ENCODE assay signal across 32 cellular contexts in the genomic region with DNA sequence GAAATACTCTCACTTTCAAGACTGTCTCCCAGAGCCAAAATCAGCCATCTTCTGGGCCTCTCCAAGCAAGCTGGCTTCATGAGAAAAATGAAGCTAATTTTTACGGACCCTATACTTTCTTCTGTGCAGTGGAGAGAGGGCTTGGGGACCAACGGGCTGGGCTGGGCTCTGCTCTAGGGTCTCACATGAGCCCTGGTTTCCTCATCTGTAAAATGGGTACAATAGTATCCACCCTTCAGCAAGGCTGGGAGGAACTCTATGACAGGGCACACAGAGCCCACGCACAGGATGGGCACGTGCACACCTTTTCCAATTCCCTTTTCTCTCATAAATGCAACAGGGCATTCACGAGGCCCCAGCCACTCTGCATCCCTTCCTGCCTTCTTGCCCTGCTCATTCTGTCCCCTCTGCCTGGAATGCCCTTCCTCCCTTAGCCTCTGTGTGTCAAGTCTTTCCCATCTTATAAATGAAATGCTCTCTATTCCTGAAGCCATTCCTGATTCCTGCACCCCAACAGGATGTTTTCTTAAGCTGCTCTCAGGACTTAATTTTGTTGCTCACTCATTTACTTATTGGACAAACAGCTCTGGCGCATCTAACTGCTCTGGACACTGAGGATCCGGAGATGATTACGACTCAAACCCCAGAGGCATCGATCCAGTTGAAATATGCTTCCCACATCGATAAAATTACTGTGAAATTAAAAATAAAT. TPM values are rescaled to one million over a fixed set of nuclear protein-coding genes. Genes with fewer than 3 reads are reported as not detected.
DNase-seq lines count a peak whose midpoint lies in the region; ATAC-seq, FAIRE-seq and TF ChIP-seq lines count a peak whose summit lies in the region.
"Had no signal": no experiment of that assay in that cellular context is flagged by ENCODE, and none has a peak within 500 bp of the region (broad histone marks: within the 10 kb centered on the region; RNA-seq: fewer than 3 reads in every experiment).

No MANE protein-coding gene starts in this region.

- H3K27me3 Mint-ChIP-seq in stimulated activated memory B cell treated with anti-CD40 and anti-IgM and Interleukin-4, amounts not matched to agents 10 μg/mL and 1 μg/mL and 100 μg/mL, for 72 hours = no peaks in the 10 kb centered on the region
- H3K27me3 Mint-ChIP-seq: memory B cell had no signal

- in situ Hi-C loops in HepG2 (cut with HindIII; ENCODE audit: extremely low pct_ligation_motif_present, low pct_unique_long_range_greater_than_20kb) = no loop called here
- in situ Hi-C loops in brain microvascular endothelial cell (cut with HindIII; ENCODE audit: low pct_ligation_motif_present, low sequenced_read_pairs) = no loop called here

- H3K14ac ChIP-seq in mesenchymal stem cell (ENCODE audit: low read length in 2 of 2) = no peak overlapping the region

- no peak for FAIRE-seq in HepG2 (lab: Jason Lieb, UNC)
- FAIRE-seq: A204.1 had no signal

- H2BK5ac ChIP-seq in mesenchymal stem cell (ENCODE audit: low read depth, low read length, poor library complexity, severe bottlenecking) = no peak overlapping the region

- no peaks in the 10 kb centered on the region for H3K79me1 ChIP-seq in mesenchymal stem cell (replicated peaks; ENCODE audit: low read length, poor library complexity, severe bottlenecking)

- H4K20me1 ChIP-seq in HepG2 (ENCODE audit: insufficient read depth, low read length) = no peaks in the 10 kb centered on the region

- peak overlapping the region; percentile 82 to 83 for H2BK12ac ChIP-seq in mesenchymal stem cell (ENCODE audit: low read length in 2 of 2)

- no peaks in the 10 kb centered on the region for H3K9me3 Mint-ChIP-seq in stimulated activated memory B cell treated with anti-CD40 and anti-IgM and Interleukin-4, amounts not matched to agents 10 μg/mL and 1 μg/mL and 100 μg/mL, for 72 hours
- H3K9me3 Mint-ChIP-seq: memory B cell, naive B cell, WTC11 had no signal

- H2BK120ac ChIP-seq in mesenchymal stem cell (ENCODE audit: low read depth, low read length) = peak overlapping the region; percentile 61

- H3K4ac ChIP-seq in mesenchymal stem cell (ENCODE audit: low read depth in 1 of 2, low read length in 2 of 2) = peak overlapping the region; percentile 30 to 75

- CTCF ChIA-PET in HepG2 (lab: Yijun Ruan, JAX; ENCODE audit: low intra/inter-chr PET ratio, low total read pairs) = no interaction called here

- TF ChIP-seq RAD21 in HepG2 (CRISPR knock-in tag; IDR thresholded peaks at IDR 0.05) = no peak

- H3K4me1 Mint-ChIP-seq in stimulated activated memory B cell treated with anti-CD40 and anti-IgM and Interleukin-4, amounts not matched to agents 10 μg/mL and 1 μg/mL and 100 μg/mL, for 72 hours = peaks cover 60% of the 10 kb centered on the region
- H3K4me1 Mint-ChIP-seq: activated CD8-positive, alpha-beta memory T cell treated with anti-CD3 and anti-CD28 coated beads, Interleukin-2, amount 10 ng/mL, durations not matched to agents 7 days and 5 days had no signal

- H3K9ac ChIP-seq in HepG2 (ENCODE audit: insufficient read depth, low read depth, low read length) (no peak overlapping the region), mesenchymal stem cell (ENCODE audit: low read length) (peak overlapping the region; percentile 11)

- WGBS in HepG2 (ENCODE audit: low lambda C conversion rate) = 65% methylated on average over 9 of the region's 10 CpGs
- 65% methylated on average over 10 of the region's 10 CpGs for WGBS in right lobe of liver (ENCODE audit: insufficient coverage, low coverage, low lambda C conversion rate, missing lambda C conversion rate)
- WGBS in mesenchymal stem cell = 86% methylated on average over 6 of the region's 10 CpGs

- H3K36me3 Mint-ChIP-seq in stimulated activated memory B cell treated with anti-CD40 and anti-IgM and Interleukin-4, amounts not matched to agents 10 μg/mL and 1 μg/mL and 100 μg/mL, for 72 hours = no peaks in the 10 kb centered on the region
- H3K36me3 Mint-ChIP-seq: activated CD8-positive, alpha-beta memory T cell treated with anti-CD3 and anti-CD28 coated beads, Interleukin-2, amount 10 ng/mL, durations not matched to agents 7 days and 5 days; memory B cell; naive B cell; WTC11 had no signal

- H4K8ac ChIP-seq in mesenchymal stem cell (ENCODE audit: low read length) = no peak overlapping the region

- ATAC-seq in HepG2 (no peak), right lobe of liver (no peak)
- ATAC-seq in stimulated activated memory B cell treated with anti-CD40 and anti-IgM and Interleukin-4, amounts not matched to agents 10 μg/mL and 1 μg/mL and 100 μg/mL, for 72 hours = no peak
- ATAC-seq: activated CD8-positive, alpha-beta memory T cell treated with anti-CD3 and anti-CD28 coated beads, Interleukin-2, amount 10 ng/mL, durations not matched to agents 7 days and 5 days; HCT116; WTC11 had no signal

- H3K36me3 ChIP-seq in HepG2 (replicated peaks in 1 of 2; ENCODE audit: control insufficient read depth in 1 of 2, insufficient read depth in 2 of 2, low read length in 2 of 2) = no peaks in the 10 kb centered on the region
- H3K36me3 ChIP-seq in right lobe of liver = peaks cover 0 to 66% (median 4%) of the 10 kb centered on the region in 4 donors
- no peaks in the 10 kb centered on the region for H3K36me3 ChIP-seq in brain microvascular endothelial cell (replicated peaks)
- H3K36me3 ChIP-seq in mesenchymal stem cell (ENCODE audit: control insufficient read depth in 1 of 2, insufficient read depth in 2 of 2, low read depth in 1 of 2, low read length in 2 of 2) = no peaks in the 10 kb centered on the region
- H3K36me3 ChIP-seq: Peyer's patch, stomach, thyroid gland had no signal

- H3K9me3 ChIP-seq in HepG2 (ENCODE audit: low read length) (no peaks in the 10 kb centered on the region), right lobe of liver (no peaks in the 10 kb centered on the region), mesenchymal stem cell (ENCODE audit: control insufficient read depth, low read length) (no peaks in the 10 kb centered on the region)
- H3K9me3 ChIP-seq: Peyer's patch, stomach, thyroid gland had no signal

- H3K4me3 ChIP-seq in HepG2 (replicated peaks in 1 of 3; ENCODE audit: insufficient read depth in 1 of 3, low read depth in 2 of 3, low read length in 3 of 3) = no peak overlapping the region
- no peak overlapping the region for H3K4me3 ChIP-seq in right lobe of liver
- no peak overlapping the region for H3K4me3 ChIP-seq in brain microvascular endothelial cell (ENCODE audit: low read depth, low read length)
- no peak overlapping the region for H3K4me3 ChIP-seq in mesenchymal stem cell (ENCODE audit: insufficient read depth in 1 of 2, low read depth in 1 of 2, low read length in 2 of 2)
- H3K4me3 ChIP-seq: Peyer's patch, skin epidermis, stomach, thyroid gland had no signal

- H3K23ac ChIP-seq in mesenchymal stem cell (ENCODE audit: low read length in 2 of 2) = no peak overlapping the region

- H3K27ac Mint-ChIP-seq in stimulated activated memory B cell treated with anti-CD40 and anti-IgM and Interleukin-4, amounts not matched to agents 10 μg/mL and 1 μg/mL and 100 μg/mL, for 72 hours = no peak overlapping the region
- H3K27ac Mint-ChIP-seq: activated CD8-positive, alpha-beta memory T cell treated with anti-CD3 and anti-CD28 coated beads, Interleukin-2, amount 10 ng/mL, durations not matched to agents 7 days and 5 days; WTC11 had no signal

- no peaks in the 10 kb centered on the region for H3K4me1 ChIP-seq in HepG2 (ENCODE audit: insufficient read depth, low read length)
- H3K4me1 ChIP-seq in right lobe of liver = no peaks in the 10 kb centered on the region
- H3K4me1 ChIP-seq in mesenchymal stem cell (ENCODE audit: control insufficient read depth, insufficient read depth, low read depth, low read length) = peaks cover 32% of the 10 kb centered on the region
- H3K4me1 ChIP-seq: Peyer's patch, stomach, thyroid gland had no signal

- H3K4me2 ChIP-seq in HepG2 (ENCODE audit: low read depth, low read length) = no peak overlapping the region
- no peak overlapping the region for H3K4me2 ChIP-seq in mesenchymal stem cell (ENCODE audit: low read length, poor library complexity, severe bottlenecking)

- BruUV-seq in HepG2 (replicated peaks; lab: Mats Ljungman, UMichigan) = no TSS peak

- POLR2A ChIA-PET in HepG2 (lab: Yijun Ruan, JAX) = no interaction called here

- no peak overlapping the region for H3K4me3 Mint-ChIP-seq in stimulated activated memory B cell treated with anti-CD40 and anti-IgM and Interleukin-4, amounts not matched to agents 10 μg/mL and 1 μg/mL and 100 μg/mL, for 72 hours
- H3K4me3 Mint-ChIP-seq: activated CD8-positive, alpha-beta memory T cell treated with anti-CD3 and anti-CD28 coated beads, Interleukin-2, amount 10 ng/mL, durations not matched to agents 7 days and 5 days; memory B cell; WTC11 had no signal

- no peak for TF ChIP-seq EP300 in HepG2 (IDR thresholded peaks at IDR 0.05; ENCODE audit: low read depth in 2 of 2, low read length in 2 of 2)
- TF ChIP-seq EP300 in HepG2 (CRISPR knock-in tag; IDR thresholded peaks at IDR 0.05; ENCODE audit: borderline replicate concordance) = no peak

- H2AFZ ChIP-seq in HepG2 (ENCODE audit: low read length) (no peak overlapping the region), mesenchymal stem cell (ENCODE audit: low read depth, low read length) (no peak overlapping the region)

- H2AK5ac ChIP-seq in mesenchymal stem cell (ENCODE audit: low read length, severe bottlenecking) = peak overlapping the region; percentile 57

- intact Hi-C loops in HepG2 (cut with micrococcal nuclease; ENCODE audit: unreplicated experiment) = no loop called here
- intact Hi-C loops in right lobe of liver (cut with DNase I) = no loop called here

- TF ChIP-seq POLR2A in HepG2 (IDR thresholded peaks at IDR 0.05; ENCODE audit: insufficient read depth in 1 of 2, low read depth in 2 of 2, low read length in 2 of 2) (no peak), right lobe of liver (IDR thresholded peaks at IDR 0.05) (no peak)

- no peaks in the 10 kb centered on the region for H3K79me2 ChIP-seq in HepG2 (ENCODE audit: insufficient read depth, low read length)

- no peak overlapping the region for H2BK15ac ChIP-seq in mesenchymal stem cell (ENCODE audit: low read depth, poor library complexity, severe bottlenecking)

- H3K27ac ChIP-seq in HepG2 (ENCODE audit: extremely low read length, insufficient read depth, low read length) (no peak overlapping the region), right lobe of liver (no peak overlapping the region), brain microvascular endothelial cell (peak overlapping the region; percentile 79), mesenchymal stem cell (ENCODE audit: low read length, poor library complexity, severe bottlenecking) (no peak overlapping the region)
- H3K27ac ChIP-seq: Peyer's patch, skin epidermis, stomach, thyroid gland had no signal

- H4K91ac ChIP-seq in mesenchymal stem cell (ENCODE audit: low read length) = peak overlapping the region; percentile 9

- DNase-seq in HepG2 (ENCODE audit: low spot score) (no peak), right lobe of liver (no peak), brain microvascular endothelial cell (no peak), mesenchymal stem cell (peak; percentile 40), NCI-H524 (lab: John Stamatoyannopoulos, UW) (no peak), NCI-H345 treated with DMSO at 0.1 percent for 48 hours (lab: John Stamatoyannopoulos, UW; ENCODE audit: unreplicated experiment) (no peak)
- no peak for DNase-seq in activated effector memory CD4-positive, alpha-beta T cell treated with Interleukin-2 at 50 U/mL for 16 hours
- DNase-seq: activated CD8-positive, alpha-beta memory T cell treated with anti-CD3 and anti-CD28 coated beads, Interleukin-2, amount 10 ng/mL, durations not matched to agents 7 days and 5 days; activated naive CD4-positive, alpha-beta T cell; activated T-cell treated with anti-CD3 and anti-CD28 coated beads, Interleukin-2, amount 50 U/mL, for 48 hours; effector CD4-positive, alpha-beta T cell; foreskin melanocyte; GDM1; Karpas-422; naive B cell; NCI-H1436 treated with DMSO at 0.1 percent for 48 hours; NCI-H2107; NCI-H446 treated with DMSO at 0.1 percent for 48 hours; NK-92 treated with Interleukin-12 subunit alpha and Interleukin-12 subunit beta, amount 100 ng/mL, for 24 hours; nucleus accumbens; Peyer's patch; SHP77 treated with DMSO at 0.1 percent for 48 hours; stimulated activated CD4-positive, alpha-beta T cell treated with anti-CD3 and anti-CD28 coated beads, Interleukin-1b, Interleukin-23, amount 100 ng/mL, for 48 hours; stimulated activated CD8-positive, alpha-beta memory T cell treated with anti-CD3 and anti-CD28 coated beads, Interleukin-4, amount 100 ng/mL, for 48 hours; stomach; thyroid gland had no signal

- H3K18ac ChIP-seq in mesenchymal stem cell (ENCODE audit: low read depth in 1 of 2, low read length in 2 of 2) = peak overlapping the region; percentile 16 to 61

- TF ChIP-seq CTCF in HepG2 (CRISPR knock-in tag; IDR thresholded peaks at IDR 0.05) = no peak
- TF ChIP-seq CTCF in right lobe of liver (IDR thresholded peaks at IDR 0.05) = no peak
- TF ChIP-seq CTCF in brain microvascular endothelial cell (IDR thresholded peaks at IDR 0.05; ENCODE audit: low read depth, low read length, missing control alignments) = no peak

- H3K27me3 ChIP-seq in HepG2 (ENCODE audit: control insufficient read depth in 1 of 2, insufficient read depth in 2 of 2, low read length in 2 of 2) = peaks cover 1 to 9% of the 10 kb centered on the region in 2 experiments; a peak in 1 of 5 replicates
- no peaks in the 10 kb centered on the region for H3K27me3 ChIP-seq in right lobe of liver
- no peaks in the 10 kb centered on the region for H3K27me3 ChIP-seq in brain microvascular endothelial cell (replicated peaks)
- peaks cover 0 to 12% of the 10 kb centered on the region in 2 experiments for H3K27me3 ChIP-seq in mesenchymal stem cell (ENCODE audit: control insufficient read depth in 1 of 2, insufficient read depth in 1 of 2, low read length in 2 of 2)
- H3K27me3 ChIP-seq: Peyer's patch, thyroid gland had no signal

RNA-seq across cellular contexts. Expression of gene SEC13, which starts 32.9 kb away (rescaled TPM):
- total RNA-seq in HepG2 (2016; rRNA removed; fragmentation: Illumina TruSeq; extraction: Trizol) = 391 and 418 TPM in 2 replicates
- 232 and 239 TPM in 2 replicates for total RNA-seq in HepG2 (2016; cell fraction: cytosol; rRNA removed; fragmentation: Illumina TruSeq; extraction: Trizol; ENCODE audit: low read depth)
- total RNA-seq in HepG2 (2016; cell fraction: insoluble cytoplasmic fraction; rRNA removed; fragmentation: Illumina TruSeq; extraction: Trizol) = 366 and 400 TPM in 2 replicates
- total RNA-seq in HepG2 (2016; cell fraction: membrane; rRNA removed; fragmentation: Illumina TruSeq; extraction: Trizol) = 335 TPM in 2 replicates
- total RNA-seq in HepG2 (2016; cell fraction: nucleus; rRNA removed; fragmentation: Illumina TruSeq; extraction: Trizol) = 176 and 181 TPM in 2 replicates
- polyA plus RNA-seq in HepG2 (2011; rRNA removed) = 266 and 288 TPM in 2 replicates
- 264 and 374 TPM in 2 replicates for polyA plus RNA-seq in HepG2 (2011; cell fraction: cytosol; rRNA removed)
- 204 and 219 TPM in 2 replicates for polyA plus RNA-seq in HepG2 (2011; cell fraction: nucleus; rRNA removed)
- polyA plus RNA-seq in HepG2 (2012) = 224 and 231 TPM in 2 replicates
- 171 and 195 TPM in 2 replicates for polyA plus RNA-seq in HepG2 (2016; cell fraction: cytosol; fragmentation: Illumina TruSeq; extraction: Trizol; ENCODE audit: low read depth)
- 327 and 374 TPM in 2 replicates for polyA plus RNA-seq in HepG2 (2016; cell fraction: insoluble cytoplasmic fraction; fragmentation: Illumina TruSeq; extraction: Trizol; ENCODE audit: low read depth)
- polyA plus RNA-seq in HepG2 (2016; cell fraction: membrane; fragmentation: Illumina TruSeq; extraction: Trizol; ENCODE audit: low read depth) = 204 and 212 TPM in 2 replicates
- polyA plus RNA-seq in HepG2 (2016; cell fraction: nucleus; fragmentation: Illumina TruSeq; extraction: Trizol; ENCODE audit: insufficient read depth, low read depth) = 222 and 239 TPM in 2 replicates
- polyA minus RNA-seq in HepG2 (2011; rRNA and poly(A)+ RNA removed; ENCODE audit: low replicate concordance) = 289 and 526 TPM in 2 replicates
- polyA minus RNA-seq in HepG2 (2011; cell fraction: cytosol; rRNA and poly(A)+ RNA removed) = 174 and 198 TPM in 2 replicates
- 192 and 208 TPM in 2 replicates for polyA minus RNA-seq in HepG2 (2011; cell fraction: nucleus; rRNA and poly(A)+ RNA removed)
- 10 to 100 TPM; 49.1 to 74.7 (median 64.4) TPM for total RNA-seq in right lobe of liver
- 246 TPM for polyA plus RNA-seq in mesenchymal stem cell (2013, experiment 1 of 2)
- 245 TPM for polyA plus RNA-seq in mesenchymal stem cell (2013, experiment 2 of 2)
